ENCODE assay signal across 15 cellular contexts in the genomic region with DNA sequence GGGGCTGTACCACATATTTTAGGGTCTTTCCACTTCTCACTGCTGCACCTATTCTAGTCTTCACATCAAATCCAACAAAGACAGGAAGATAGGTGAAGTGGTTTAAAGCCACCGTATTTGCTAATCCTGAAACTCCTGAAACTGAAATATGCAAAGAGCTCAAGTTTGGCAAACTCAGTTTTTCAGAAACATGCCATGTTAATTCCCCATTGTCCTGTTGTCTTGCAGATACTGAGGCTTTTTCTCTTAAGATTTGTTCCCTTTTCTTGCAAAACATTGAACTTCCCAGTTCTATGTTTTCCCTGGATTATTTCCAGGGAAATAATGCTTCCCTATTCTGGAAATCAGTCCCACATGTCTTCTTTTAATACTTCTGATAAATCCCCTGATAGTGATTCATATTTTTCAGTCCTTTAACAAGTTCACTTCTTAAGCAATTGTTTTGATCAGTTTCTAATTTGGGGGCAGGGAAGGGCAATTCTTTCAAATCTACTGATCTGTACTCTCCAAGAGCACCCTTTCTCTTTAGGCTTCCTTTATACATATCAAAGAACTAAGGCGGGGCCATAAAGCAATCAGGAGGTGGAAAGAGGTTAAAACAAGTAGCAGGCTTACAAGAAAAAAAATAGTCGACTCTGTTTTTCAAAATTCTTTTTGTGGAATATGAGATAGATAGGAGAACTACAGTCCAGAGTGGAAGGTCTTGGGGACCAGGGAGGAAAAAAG.
DNase-seq lines count a peak whose midpoint lies in the region; ATAC-seq and TF ChIP-seq lines count a peak whose summit lies in the region.
"Had no signal": no experiment of that assay in that cellular context is flagged by ENCODE, and none has a peak within 500 bp of the region (broad histone marks: within the 10 kb centered on the region; RNA-seq: fewer than 3 reads in every experiment).

No MANE protein-coding gene starts in this region.

- H3K4me1 Mint-ChIP-seq in GM23338 = peaks cover 20% of the 10 kb centered on the region
- H3K4me1 Mint-ChIP-seq in neural progenitor cell = peaks cover 12% of the 10 kb centered on the region
- H3K4me1 Mint-ChIP-seq in type B pancreatic cell (ENCODE audit: unreplicated experiment) = peaks cover 6% of the 10 kb centered on the region
- H3K4me1 Mint-ChIP-seq: T-cell had no signal

- no peaks in the 10 kb centered on the region for H3K9me3 ChIP-seq in neural progenitor cell (ENCODE audit: low read depth)
- H3K9me3 ChIP-seq: ascending aorta, prostate gland had no signal

- peak; percentile 65; the same call in 2 of the 3 replicates for ATAC-seq in GM23338
- ATAC-seq: foreskin keratinocyte, PC-3, T-cell had no signal

- H3K27me3 Mint-ChIP-seq in GM23338 (ENCODE audit: insufficient read depth, low read depth, poor library complexity) = peaks cover 2% of the 10 kb centered on the region
- H3K27me3 Mint-ChIP-seq in neural progenitor cell (ENCODE audit: insufficient read depth, low read depth) = peaks cover 7% of the 10 kb centered on the region
- H3K27me3 Mint-ChIP-seq in type B pancreatic cell = no peaks in the 10 kb centered on the region
- H3K27me3 Mint-ChIP-seq: T-cell had no signal

- H3K36me3 Mint-ChIP-seq in GM23338 (ENCODE audit: low read depth) (no peaks in the 10 kb centered on the region), neural progenitor cell (no peaks in the 10 kb centered on the region), type B pancreatic cell (peaks cover 5% of the 10 kb centered on the region)
- H3K36me3 Mint-ChIP-seq: T-cell had no signal

- H3K4me3 Mint-ChIP-seq in GM23338 = no peak overlapping the region
- H3K4me3 Mint-ChIP-seq in neural progenitor cell = no peak overlapping the region
- H3K4me3 Mint-ChIP-seq in type B pancreatic cell = no peak overlapping the region
- H3K4me3 Mint-ChIP-seq: T-cell had no signal

- DNase-seq in GM12865 (ENCODE audit: low read depth) = peak; percentile 68
- peak; percentile 33 for DNase-seq in GM23338 (ENCODE audit: low spot score)
- DNase-seq in coronary artery (ENCODE audit: low spot score) = no peak
- DNase-seq in neural progenitor cell (ENCODE audit: low spot score) = no peak
- no peak for DNase-seq in activated effector memory CD4-positive, alpha-beta T cell treated with anti-CD3 and anti-CD28 coated beads, Interleukin-2, amount 50 U/mL, for 16 hours
- no peak for DNase-seq in type B pancreatic cell (ENCODE audit: extremely low spot score, unreplicated experiment)
- DNase-seq in NCI-H226 = no peak
- no peak for DNase-seq in NCI-H146 (lab: John Stamatoyannopoulos, UW)
- DNase-seq: activated CD4-positive, alpha-beta T cell treated with anti-CD3 and anti-CD28 coated beads for 1 hour; dermis blood vessel endothelial cell; foreskin keratinocyte; PC-3; T-cell had no signal

- no peak overlapping the region for H3K27ac Mint-ChIP-seq in GM23338
- no peak overlapping the region for H3K27ac Mint-ChIP-seq in neural progenitor cell
- H3K27ac Mint-ChIP-seq in type B pancreatic cell = no peak overlapping the region
- H3K27ac Mint-ChIP-seq: T-cell had no signal

- no peak overlapping the region for H3K27ac ChIP-seq in GM23338 (ENCODE audit: low read depth)
- H3K27ac ChIP-seq in coronary artery = peak overlapping the region in 1 of 2 donors; percentile 11
- no peak overlapping the region for H3K27ac ChIP-seq in neural progenitor cell
- H3K27ac ChIP-seq: ascending aorta, foreskin keratinocyte, prostate gland had no signal

- H2AFZ ChIP-seq in GM23338 (0 out of 2 replicates have a peak overlapping the region, but pooled peaks have one; percentile 3), neural progenitor cell (replicated peaks) (peak overlapping the region; percentile 58)

- H3K79me2 ChIP-seq in GM23338 (replicated peaks; ENCODE audit: insufficient read depth) = no peaks in the 10 kb centered on the region
- H3K79me2 ChIP-seq in neural progenitor cell (ENCODE audit: low read depth) = no peaks in the 10 kb centered on the region

- H3K9ac ChIP-seq in neural progenitor cell = no peak overlapping the region

- TF ChIP-seq CTCF in GM12865 (IDR thresholded peaks at IDR 0.05; ENCODE audit: insufficient read depth, low read depth, low read length, missing control alignments) (no peak), GM23338 (conservative IDR thresholded peaks at IDR 0.05; ENCODE audit: low read depth in 2 of 2) (no peak), coronary artery (IDR thresholded peaks at IDR 0.05) (no peak), neural progenitor cell (IDR thresholded peaks at IDR 0.05) (no peak), type B pancreatic cell (conservative IDR thresholded peaks at IDR 0.05) (no peak)

- H3K4me1 ChIP-seq in GM23338 (ENCODE audit: insufficient read depth) (peaks cover 18% of the 10 kb centered on the region), neural progenitor cell (peaks cover 21% of the 10 kb centered on the region)
- H3K4me1 ChIP-seq: foreskin keratinocyte, prostate gland had no signal

- H3K4me2 ChIP-seq in GM23338 (peak overlapping the region; percentile 35), neural progenitor cell (no peak overlapping the region)

- H3K9me3 Mint-ChIP-seq in GM23338 (no peaks in the 10 kb centered on the region), neural progenitor cell (peaks cover 11% of the 10 kb centered on the region), type B pancreatic cell (no peaks in the 10 kb centered on the region)

- H3K4me3 ChIP-seq in GM12865 (ENCODE audit: low read depth, low read length) = no peak overlapping the region
- no peak overlapping the region for H3K4me3 ChIP-seq in GM23338
- H3K4me3 ChIP-seq in coronary artery = peak overlapping the region; percentile 14
- H3K4me3 ChIP-seq in neural progenitor cell = no peak overlapping the region
- H3K4me3 ChIP-seq: ascending aorta, prostate gland had no signal

- no peaks in the 10 kb centered on the region; the same call in 1 of the 2 replicates for H3K36me3 ChIP-seq in GM23338 (ENCODE audit: insufficient read depth)
- no peaks in the 10 kb centered on the region for H3K36me3 ChIP-seq in neural progenitor cell
- H3K36me3 ChIP-seq: ascending aorta, prostate gland had no signal

- H3K27me3 ChIP-seq in GM23338 (ENCODE audit: insufficient read depth) (no peaks in the 10 kb centered on the region), neural progenitor cell (no peaks in the 10 kb centered on the region)
- H3K27me3 ChIP-seq: ascending aorta, foreskin keratinocyte had no signal

- H3K9me2 ChIP-seq in GM23338 (ENCODE audit: insufficient read depth) = no peaks in the 10 kb centered on the region

- H3F3A ChIP-seq in GM23338 (replicated peaks; ENCODE audit: low read depth) = no peaks in the 10 kb centered on the region
- H3F3A ChIP-seq in neural progenitor cell (ENCODE audit: low read depth) = no peaks in the 10 kb centered on the region

- H4K20me1 ChIP-seq in GM23338 (replicated peaks; ENCODE audit: insufficient read depth) (no peaks in the 10 kb centered on the region), neural progenitor cell (ENCODE audit: low read depth) (no peaks in the 10 kb centered on the region)

TF ChIP-seq in GM23338, 12 proteins besides CTCF, POLR2A, EP300 and RAD21 (continues in another document):
- TF ChIP-seq CREB1 (CRISPR knock-in tag; IDR thresholded peaks at IDR 0.05; ENCODE audit: low read depth) = no peak
- TF ChIP-seq STAT1 (IDR thresholded peaks at IDR 0.05; ENCODE audit: unreplicated experiment) = no peak
- TF ChIP-seq, protein P1, sequence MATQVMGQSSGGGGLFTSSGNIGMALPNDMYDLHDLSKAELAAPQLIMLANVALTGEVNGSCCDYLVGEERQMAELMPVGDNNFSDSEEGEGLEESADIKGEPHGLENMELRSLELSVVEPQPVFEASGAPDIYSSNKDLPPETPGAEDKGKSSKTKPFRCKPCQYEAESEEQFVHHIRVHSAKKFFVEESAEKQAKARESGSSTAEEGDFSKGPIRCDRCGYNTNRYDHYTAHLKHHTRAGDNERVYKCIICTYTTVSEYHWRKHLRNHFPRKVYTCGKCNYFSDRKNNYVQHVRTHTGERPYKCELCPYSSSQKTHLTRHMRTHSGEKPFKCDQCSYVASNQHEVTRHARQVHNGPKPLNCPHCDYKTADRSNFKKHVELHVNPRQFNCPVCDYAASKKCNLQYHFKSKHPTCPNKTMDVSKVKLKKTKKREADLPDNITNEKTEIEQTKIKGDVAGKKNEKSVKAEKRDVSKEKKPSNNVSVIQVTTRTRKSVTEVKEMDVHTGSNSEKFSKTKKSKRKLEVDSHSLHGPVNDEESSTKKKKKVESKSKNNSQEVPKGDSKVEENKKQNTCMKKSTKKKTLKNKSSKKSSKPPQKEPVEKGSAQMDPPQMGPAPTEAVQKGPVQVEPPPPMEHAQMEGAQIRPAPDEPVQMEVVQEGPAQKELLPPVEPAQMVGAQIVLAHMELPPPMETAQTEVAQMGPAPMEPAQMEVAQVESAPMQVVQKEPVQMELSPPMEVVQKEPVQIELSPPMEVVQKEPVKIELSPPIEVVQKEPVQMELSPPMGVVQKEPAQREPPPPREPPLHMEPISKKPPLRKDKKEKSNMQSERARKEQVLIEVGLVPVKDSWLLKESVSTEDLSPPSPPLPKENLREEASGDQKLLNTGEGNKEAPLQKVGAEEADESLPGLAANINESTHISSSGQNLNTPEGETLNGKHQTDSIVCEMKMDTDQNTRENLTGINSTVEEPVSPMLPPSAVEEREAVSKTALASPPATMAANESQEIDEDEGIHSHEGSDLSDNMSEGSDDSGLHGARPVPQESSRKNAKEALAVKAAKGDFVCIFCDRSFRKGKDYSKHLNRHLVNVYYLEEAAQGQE (IDR thresholded peaks at IDR 0.05; ENCODE audit: unreplicated experiment) = no peak
- TF ChIP-seq EZH2phosphoT487 (IDR thresholded peaks at IDR 0.05; ENCODE audit: unreplicated experiment) = no peak
- no peak for TF ChIP-seq ZNF114 (CRISPR knock-in tag; IDR thresholded peaks at IDR 0.05)
- no peak for TF ChIP-seq NANOG (IDR thresholded peaks at IDR 0.05; ENCODE audit: borderline replicate concordance)
- no peak for TF ChIP-seq EZH2 (IDR thresholded peaks at IDR 0.05; ENCODE audit: low read depth, unreplicated experiment)
- TF ChIP-seq, protein P2, sequence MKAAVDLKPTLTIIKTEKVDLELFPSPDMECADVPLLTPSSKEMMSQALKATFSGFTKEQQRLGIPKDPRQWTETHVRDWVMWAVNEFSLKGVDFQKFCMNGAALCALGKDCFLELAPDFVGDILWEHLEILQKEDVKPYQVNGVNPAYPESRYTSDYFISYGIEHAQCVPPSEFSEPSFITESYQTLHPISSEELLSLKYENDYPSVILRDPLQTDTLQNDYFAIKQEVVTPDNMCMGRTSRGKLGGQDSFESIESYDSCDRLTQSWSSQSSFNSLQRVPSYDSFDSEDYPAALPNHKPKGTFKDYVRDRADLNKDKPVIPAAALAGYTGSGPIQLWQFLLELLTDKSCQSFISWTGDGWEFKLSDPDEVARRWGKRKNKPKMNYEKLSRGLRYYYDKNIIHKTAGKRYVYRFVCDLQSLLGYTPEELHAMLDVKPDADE (IDR thresholded peaks at IDR 0.05) = no peak
- no peak for TF ChIP-seq POLR2AphosphoS5 (IDR thresholded peaks at IDR 0.05; ENCODE audit: low read depth)
- TF ChIP-seq JUNB (IDR thresholded peaks at IDR 0.05; ENCODE audit: unreplicated experiment) = no peak
- no peak for TF ChIP-seq ZNF331 (CRISPR knock-in tag; IDR thresholded peaks at IDR 0.05; ENCODE audit: low read depth)

Comparison
In these comparisons a context has a peak if more than half of its experiments do, and no peak if none do; other contexts are left out.
1. DNase-seq: peak in GM12865 (single experiment) and GM23338 (single experiment); none in coronary artery (single experiment), neural progenitor cell (single experiment), activated effector memory CD4-positive, alpha-beta T cell treated with anti-CD3 and anti-CD28 coated beads, Interleukin-2, amount 50 U/mL, for 16 hours (single experiment), type B pancreatic cell (single experiment), NCI-H226 (single experiment) and NCI-H146 (single experiment).